8 cellular contexts compared by ENCODE assay signal in the genomic region with DNA sequence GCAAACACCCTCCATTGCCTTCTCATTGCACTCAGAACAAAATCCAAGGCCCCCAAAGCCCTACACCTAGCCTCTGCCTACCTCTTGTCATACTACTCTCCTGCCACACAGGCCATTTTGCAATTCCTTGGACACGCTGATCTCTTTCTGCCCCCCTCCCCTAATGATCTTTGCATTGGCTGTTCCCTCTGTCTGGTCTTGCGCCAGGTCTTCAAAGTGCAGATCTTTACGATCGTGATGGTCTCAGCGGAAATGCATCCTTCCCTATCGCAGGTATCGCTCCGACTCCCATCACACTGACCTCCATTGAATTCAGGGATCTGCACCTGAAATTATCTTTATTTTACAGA. TPM values are rescaled to one million over a fixed set of nuclear protein-coding genes. Genes with fewer than 3 reads are reported as not detected.
DNase-seq lines count a peak whose midpoint lies in the region; ATAC-seq and TF ChIP-seq lines count a peak whose summit lies in the region.

No MANE protein-coding gene starts in this region.

- H4K20me1 ChIP-seq in GM23248 (ENCODE audit: insufficient read depth) = no peaks in the 10 kb centered on the region

- H3K27ac ChIP-seq in GM23248 = peak overlapping the region; percentile 61; the same call in 1 of the 2 replicates
- no peak overlapping the region for H3K27ac ChIP-seq in SJSA1
- H3K27ac ChIP-seq in gastrocnemius medialis = peak overlapping the region; percentile 85 to 88 (median 88)
- H3K27ac ChIP-seq in foreskin keratinocyte = no peak overlapping the region

- H3K4me3 ChIP-seq in GM23248 (peak overlapping the region; percentile 98), SJSA1 (peak overlapping the region; percentile 94), fibroblast of mammary gland (ENCODE audit: control insufficient read depth, low read depth, low read length) (peak overlapping the region; percentile 72), gastrocnemius medialis (peak overlapping the region; percentile 60 to 99 (median 74))

- H3K36me3 ChIP-seq in GM23248 (ENCODE audit: low read depth) (no peaks in the 10 kb centered on the region), SJSA1 (peaks cover 15% of the 10 kb centered on the region), gastrocnemius medialis (no peaks in the 10 kb centered on the region)

- intact Hi-C loops in gastrocnemius medialis (cut with DNase I; ENCODE audit: low total_unique reads) = loop anchor here (2.0 kb wide), 1 partner anchor 54 kb away; the partner anchor contains the start of gene UQCRC2

- peak overlapping the region; percentile 90 for H3K9ac ChIP-seq in GM23248

- H3K4me1 ChIP-seq in GM23248 (ENCODE audit: insufficient read depth) (peaks cover 10% of the 10 kb centered on the region), SJSA1 (replicated peaks) (peaks cover 14% of the 10 kb centered on the region), gastrocnemius medialis (peaks cover 20 to 30% of the 10 kb centered on the region in 2 donors), foreskin keratinocyte (peaks cover 21% of the 10 kb centered on the region)

- no peak for TF ChIP-seq POLR2A in gastrocnemius medialis (IDR thresholded peaks at IDR 0.05)

- peaks cover 44% of the 10 kb centered on the region for H3K79me2 ChIP-seq in GM23248 (ENCODE audit: insufficient read depth)

- ATAC-seq in gastrocnemius medialis = peak; percentile 2 to 4
- ATAC-seq in foreskin keratinocyte = no peak
- ATAC-seq in HG02852 (IDR thresholded peaks at IDR 0.05; ENCODE audit: unreplicated experiment) = no peak
- no peak for ATAC-seq in HG02981 (IDR thresholded peaks at IDR 0.05; ENCODE audit: unreplicated experiment)

- in situ Hi-C loops in GM23248 (cut with MboI) (no loop called here), gastrocnemius medialis (cut with MboI; ENCODE audit: low sequenced_read_pairs in 4 of 4) (loop anchor here (10.0 to 25.0 kb wide), 4 partner anchors 68 to 288 kb away; partner anchors contain the start of gene POLR3E (in 4 of the 4))

- H3K9me3 ChIP-seq in GM23248 (ENCODE audit: low read depth) (no peaks in the 10 kb centered on the region), SJSA1 (replicated peaks) (no peaks in the 10 kb centered on the region), gastrocnemius medialis (no peaks in the 10 kb centered on the region)

- H2AFZ ChIP-seq in GM23248 = peak overlapping the region; percentile 100

- H3K9me2 ChIP-seq in GM23248 (ENCODE audit: insufficient read depth) = no peaks in the 10 kb centered on the region

- TF ChIP-seq CTCF in fibroblast of mammary gland (conservative IDR thresholded peaks at IDR 0.05; ENCODE audit: control insufficient read depth, insufficient read depth, low read depth, low read length) (no peak), gastrocnemius medialis (IDR thresholded peaks at IDR 0.05 in 4 of 5, conservative IDR thresholded peaks at IDR 0.05 in 1 of 5) (no peak), foreskin keratinocyte (conservative IDR thresholded peaks at IDR 0.05) (no peak)

- no peaks in the 10 kb centered on the region for H3F3A ChIP-seq in GM23248 (ENCODE audit: insufficient read depth)

- peak overlapping the region; percentile 98 for H3K4me2 ChIP-seq in GM23248 (ENCODE audit: unreplicated experiment)

- H3K27me3 ChIP-seq in GM23248 (replicated peaks; ENCODE audit: insufficient read depth) (no peaks in the 10 kb centered on the region), SJSA1 (replicated peaks) (no peaks in the 10 kb centered on the region), gastrocnemius medialis (no peaks in the 10 kb centered on the region), foreskin keratinocyte (no peaks in the 10 kb centered on the region)

- DNase-seq in GM23248 (no peak), SJSA1 (ENCODE audit: low read depth in 1 of 2, low spot score in 2 of 2) (no peak), fibroblast of mammary gland (ENCODE audit: low read depth) (no peak), gastrocnemius medialis (no peak), foreskin keratinocyte (no peak), GF-D8 (lab: John Stamatoyannopoulos, UW) (no peak)

- WGBS in GM23248 (ENCODE audit: low coverage in 1 of 2, low lambda C conversion rate in 2 of 2, missing lambda C conversion rate in 2 of 2), 2 experiments = 9 to 10% methylated on average over 8 of the region's 8 CpGs

RNA-seq across cellular contexts. Expression of gene MOSMO, which starts 0.8 kb away (rescaled TPM):
- 11.7 and 17.1 TPM in 2 replicates for total RNA-seq in GM23248 (2014; rRNA removed; shearing (Covaris generic))
- polyA plus RNA-seq in GM23248 (2016; fragmentation: Nextera tagmentation; extraction: Ambion mirVana) (2.3 and 2.7 TPM in 2 replicates), foreskin keratinocyte (22.4 and 24.5 TPM in 2 replicates)
- 15.7 and 30.3 TPM in 2 replicates for total RNA-seq in SJSA1 (2014; rRNA removed; shearing (Covaris generic))
- total RNA-seq in gastrocnemius medialis (10 to 100 TPM; 12.6 to 17.6 (median 13.9) TPM), foreskin keratinocyte (23.3 and 27.7 TPM in 2 replicates)

RNA-seq across cellular contexts. Expression of gene PDZD9, which starts 6.2 kb away (rescaled TPM):
- not detected in 2 replicates for total RNA-seq in GM23248 (2014; rRNA removed; shearing (Covaris generic))
- polyA plus RNA-seq in GM23248 (2016; fragmentation: Nextera tagmentation; extraction: Ambion mirVana) (not detected in 2 replicates), foreskin keratinocyte (not detected in 2 replicates)
- not detected in 2 replicates for total RNA-seq in SJSA1 (2014; rRNA removed; shearing (Covaris generic))
- total RNA-seq in gastrocnemius medialis (not detected), foreskin keratinocyte (not detected in 2 replicates)

RNA-seq across cellular contexts. Expression of gene UQCRC2, which starts 54.0 kb away (rescaled TPM):
- 116 and 129 TPM in 2 replicates for total RNA-seq in GM23248 (2014; rRNA removed; shearing (Covaris generic))
- 107 and 116 TPM in 2 replicates for polyA plus RNA-seq in GM23248 (2016; fragmentation: Nextera tagmentation; extraction: Ambion mirVana)
- 147 and 167 TPM in 2 replicates for total RNA-seq in SJSA1 (2014; rRNA removed; shearing (Covaris generic))
- total RNA-seq in gastrocnemius medialis = 100 to 1,000 TPM; 204 to 335 (median 276) TPM
- 152 and 153 TPM in 2 replicates for total RNA-seq in foreskin keratinocyte
- polyA plus RNA-seq in foreskin keratinocyte = 122 TPM in 2 replicates

Comparison
In these comparisons a context has a peak if more than half of its experiments do, and no peak if none do; other contexts are left out.
1. H3K27ac ChIP-seq: peak in GM23248 (single experiment) and gastrocnemius medialis (4 of 4); none in SJSA1 (single experiment) and foreskin keratinocyte (single experiment).
2. ATAC-seq: peak in gastrocnemius medialis (2 of 2); none in foreskin keratinocyte (single experiment), HG02852 (single experiment) and HG02981 (single experiment).
3. Peak in every context shown above with its lines, with median percentiles within 50 percentile points of each other: H3K4me3 ChIP-seq.